ENCODE assay signal across 9 cellular contexts in the genomic region with DNA sequence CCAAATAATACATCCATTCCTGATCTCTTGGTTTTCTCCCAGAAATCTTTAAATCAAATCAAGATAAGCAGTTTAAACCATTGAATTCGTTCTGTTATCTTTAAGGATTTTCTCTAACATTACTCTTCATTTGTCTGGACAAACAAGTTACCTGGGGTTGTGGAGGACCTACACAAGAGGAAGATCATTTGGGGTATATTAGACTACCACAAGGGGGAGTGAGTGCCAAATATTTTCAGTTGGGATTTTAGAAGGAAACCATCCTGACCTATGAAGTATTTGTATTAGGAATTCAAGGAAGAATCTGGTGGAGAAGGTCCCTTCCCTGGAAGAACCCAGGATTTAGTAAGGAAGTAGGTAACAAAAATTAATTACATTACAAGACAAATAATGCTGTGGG. TPM values are rescaled to one million over a fixed set of nuclear protein-coding genes. Genes with fewer than 3 reads are reported as not detected.
DNase-seq lines count a peak whose midpoint lies in the region; ATAC-seq, FAIRE-seq and TF ChIP-seq lines count a peak whose summit lies in the region.
"Had no signal": no experiment of that assay in that cellular context is flagged by ENCODE, and none has a peak within 500 bp of the region (broad histone marks: within the 10 kb centered on the region; RNA-seq: fewer than 3 reads in every experiment).

No MANE protein-coding gene starts in this region.

- no peaks in the 10 kb centered on the region for H3K4me1 ChIP-seq in breast epithelium
- H3K4me1 ChIP-seq in neuronal stem cell (ENCODE audit: control insufficient read depth in 2 of 2, insufficient read depth in 1 of 2, low read depth in 1 of 2, low read length in 2 of 2): no peaks in the 10 kb centered on the region
- H3K4me1 ChIP-seq: parathyroid adenoma had no signal

- H2BK120ac ChIP-seq in neuronal stem cell (ENCODE audit: low read depth, low read length): no peak overlapping the region

- no peak overlapping the region for H3K23ac ChIP-seq in neuronal stem cell (ENCODE audit: low read depth, low read length, poor library complexity)

- no peak overlapping the region for H2BK12ac ChIP-seq in neuronal stem cell (ENCODE audit: low read length)

- intact Hi-C loops in breast epithelium (cut with DNase I; ENCODE audit: low total_unique reads): no loop called here

- no peak for ATAC-seq in GM18517 (IDR thresholded peaks at IDR 0.05; ENCODE audit: unreplicated experiment)

- no peaks in the 10 kb centered on the region for H3K79me1 ChIP-seq in neuronal stem cell (ENCODE audit: low read depth, low read length)

- H3K27me3 ChIP-seq in breast epithelium: no peaks in the 10 kb centered on the region
- H3K27me3 ChIP-seq in neuronal stem cell (ENCODE audit: control insufficient read depth in 3 of 3, insufficient read depth in 3 of 3, low read depth in 1 of 3, low read length in 3 of 3): peaks cover 0 to 28% (median 0%) of the 10 kb centered on the region in 3 experiments

- H4K8ac ChIP-seq in neuronal stem cell (ENCODE audit: low read depth, low read length): no peak overlapping the region

- H3K14ac ChIP-seq in neuronal stem cell (ENCODE audit: low read length): no peak overlapping the region

- peak; percentile 39 for FAIRE-seq in G401.6 (lab: Jason Lieb, UNC)

- H3K4me2 ChIP-seq in neuronal stem cell (ENCODE audit: insufficient read depth, low read length, poor library complexity, severe bottlenecking): no peak overlapping the region

- H2BK15ac ChIP-seq in neuronal stem cell (ENCODE audit: low read length): no peak overlapping the region

- H3K4me3 ChIP-seq in breast epithelium (no peak overlapping the region), neuronal stem cell (ENCODE audit: low read length in 2 of 2) (no peak overlapping the region)

- H2BK5ac ChIP-seq in neuronal stem cell (ENCODE audit: low read length): no peak overlapping the region

- no peak overlapping the region for H4K91ac ChIP-seq in neuronal stem cell (ENCODE audit: low read depth, low read length, poor library complexity)

- H3K9ac ChIP-seq in neuronal stem cell (ENCODE audit: low read depth, low read length, poor library complexity): no peak overlapping the region
- H3K9ac ChIP-seq: parathyroid adenoma had no signal

- TF ChIP-seq POLR2A in breast epithelium (IDR thresholded peaks at IDR 0.05): no peak

- H3K27ac ChIP-seq in breast epithelium (no peak overlapping the region), neuronal stem cell (replicated peaks; ENCODE audit: low read length) (no peak overlapping the region)
- H3K27ac ChIP-seq: parathyroid adenoma had no signal

- no peak overlapping the region for H3K18ac ChIP-seq in neuronal stem cell (ENCODE audit: low read length)

- TF ChIP-seq CTCF in breast epithelium (IDR thresholded peaks at IDR 0.05): peak in 2 of 3 donors; percentile 22 to 31

- H3K36me3 ChIP-seq in breast epithelium (no peaks in the 10 kb centered on the region), neuronal stem cell (replicated peaks in 1 of 2; ENCODE audit: control insufficient read depth in 2 of 2, insufficient read depth in 2 of 2, low read length in 2 of 2) (no peaks in the 10 kb centered on the region)

- H2AFZ ChIP-seq in neuronal stem cell (ENCODE audit: low read length): no peak overlapping the region
- H2AFZ ChIP-seq: parathyroid adenoma had no signal

- no peak overlapping the region for H2AK5ac ChIP-seq in neuronal stem cell (ENCODE audit: low read depth, low read length)

- H3K4ac ChIP-seq in neuronal stem cell (ENCODE audit: low read length): no peak overlapping the region

- H3K9me3 ChIP-seq in breast epithelium (no peaks in the 10 kb centered on the region), neuronal stem cell (replicated peaks in 1 of 2; ENCODE audit: control insufficient read depth in 2 of 2, insufficient read depth in 1 of 2, low read depth in 1 of 2, low read length in 2 of 2) (no peaks in the 10 kb centered on the region)

- DNase-seq in M059J (ENCODE audit: low read depth): peak; percentile 15
- DNase-seq in breast epithelium (ENCODE audit: low spot score in 2 of 2): no peak
- peak; percentile 23 for DNase-seq in neuronal stem cell (ENCODE audit: low spot score)
- DNase-seq in nucleus accumbens (lab: John Stamatoyannopoulos, UW): no peak
- DNase-seq in stimulated activated naive CD4-positive, alpha-beta T cell (lab: John Stamatoyannopoulos, UW): no peak
- no peak for DNase-seq in amniotic stem cell (lab: John Stamatoyannopoulos, UW)

- no CpG with 5 or more reads among the region's 1 CpG for WGBS in neuronal stem cell (ENCODE audit: extremely low coverage in 2 of 2, insufficient read length in 2 of 2, insufficient replicate concordance in 1 of 2), 2 donors

RNA-seq across cellular contexts. Expression of gene DCHS2, which starts 12.0 kb away (rescaled TPM):
- under 0.01 TPM in 1 of 2 replicates, not detected in the other for total RNA-seq in M059J (2014; rRNA removed; shearing (Covaris generic))
- 1 to 10 TPM in 2 of 3 donors, not detected in 1; 2.8 to 5.2 TPM for total RNA-seq in breast epithelium
- polyA plus RNA-seq in neuronal stem cell (2013, experiment 1 of 2): 0.35 TPM
- 0.33 TPM for polyA plus RNA-seq in neuronal stem cell (2013, experiment 2 of 2)

RNA-seq across cellular contexts. Expression of gene PLRG1, which starts 46.6 kb away (rescaled TPM):
- total RNA-seq in M059J (2014; rRNA removed; shearing (Covaris generic)): 55.9 and 61.7 TPM in 2 replicates
- 10 to 100 TPM; 38.1 to 61.2 (median 54.4) TPM for total RNA-seq in breast epithelium
- polyA plus RNA-seq in neuronal stem cell (2013, experiment 1 of 2): 71.7 TPM
- 76.5 TPM for polyA plus RNA-seq in neuronal stem cell (2013, experiment 2 of 2)

RNA-seq across cellular contexts. Expression of gene FGB, which starts 59.2 kb away (rescaled TPM):
- total RNA-seq in M059J (2014; rRNA removed; shearing (Covaris generic)): not detected in 2 replicates
- total RNA-seq in breast epithelium: 1 to 10 TPM in 1 of 3 donors, not detected in 2; 3.9 TPM
- not detected for polyA plus RNA-seq in neuronal stem cell (2013, experiment 1 of 2)
- not detected for polyA plus RNA-seq in neuronal stem cell (2013, experiment 2 of 2)

Comparison
In these comparisons a context has a peak if more than half of its experiments do, and no peak if none do; other contexts are left out.
1. DNase-seq: peak in M059J (single experiment) and neuronal stem cell (single experiment); none in breast epithelium (0 of 2), nucleus accumbens (0 of 56), stimulated activated naive CD4-positive, alpha-beta T cell (0 of 6) and amniotic stem cell (single experiment).